Comparison of ENCODE assay signal across 12 cellular contexts in genomic region chr1:202023033-202023433, GRCh38. TPM values are rescaled to one million over a fixed set of nuclear protein-coding genes. Genes with fewer than 3 reads are reported as not detected.
DNase-seq lines count a peak whose midpoint lies in the region; ATAC-seq and TF ChIP-seq lines count a peak whose summit lies in the region.
"Had no signal": no experiment of that assay in that cellular context is flagged by ENCODE, and none has a peak within 500 bp of the region (broad histone marks: within the 10 kb centered on the region; RNA-seq: fewer than 3 reads in every experiment).

No MANE protein-coding gene starts in this region.

- H3K9me3 ChIP-seq in mammary epithelial cell (replicated peaks; ENCODE audit: insufficient read depth, low read length): no peaks in the 10 kb centered on the region
- H3K9me3 ChIP-seq: ascending aorta had no signal

- intact Hi-C loops in mammary epithelial cell (cut with micrococcal nuclease): no loop called here

- peak overlapping the region; percentile 34 for H2AFZ ChIP-seq in mammary epithelial cell (ENCODE audit: low read depth, low read length)

- 5% methylated on average over 6 of the region's 6 CpGs for WGBS in mammary epithelial cell (ENCODE audit: low coverage, missing lambda C conversion rate)

- TF ChIP-seq CTCF in mammary epithelial cell (conservative IDR thresholded peaks at IDR 0.05 in 1 of 2, IDR thresholded peaks at IDR 0.05 in 1 of 2; ENCODE audit: extremely low read depth in 1 of 2, insufficient read depth in 1 of 2, low read depth in 1 of 2, low read length in 2 of 2): no peak
- TF ChIP-seq CTCF in omental fat pad (IDR thresholded peaks at IDR 0.05): no peak

- H3K4me2 ChIP-seq in mammary epithelial cell (ENCODE audit: insufficient read depth, low read depth, low read length): peak overlapping the region; percentile 57

- H4K20me1 ChIP-seq in mammary epithelial cell (ENCODE audit: insufficient read depth, low read length): no peaks in the 10 kb centered on the region

- DNase-seq in ELF-1 (ENCODE audit: low read depth, low spot score) (peak; percentile 78), NCI-H2171 treated with DMSO at 0.1 percent for 48 hours (lab: John Stamatoyannopoulos, UW) (peak; percentile 80), mammary epithelial cell (peak; percentile 99), omental fat pad (ENCODE audit: low spot score) (no peak), GDM1 (lab: John Stamatoyannopoulos, UW) (no peak), dermis blood vessel endothelial cell (no peak)
- DNase-seq in activated CD4-positive, alpha-beta T cell treated with anti-CD3 and anti-CD28 coated beads for 1 hour: no peak
- DNase-seq: DND-41 had no signal

- no peaks in the 10 kb centered on the region for H3K27me3 ChIP-seq in mammary epithelial cell (ENCODE audit: insufficient read depth, low read length)
- H3K27me3 ChIP-seq: ascending aorta had no signal

- peak overlapping the region; percentile 77 for H3K27ac ChIP-seq in mammary epithelial cell (ENCODE audit: insufficient read depth, low read depth, low read length)
- H3K27ac ChIP-seq: ascending aorta, SK-N-MC had no signal

- H3K4me3 ChIP-seq in mammary epithelial cell (replicated peaks in 1 of 3; ENCODE audit: insufficient read depth in 1 of 3, low read depth in 2 of 3, low read length in 3 of 3): no peak overlapping the region
- H3K4me3 ChIP-seq: ascending aorta, SK-N-MC had no signal

- H3K9ac ChIP-seq in mammary epithelial cell (ENCODE audit: insufficient read depth, low read length): peak overlapping the region; percentile 57

- in situ Hi-C loops in mammary epithelial cell (cut with MboI; ENCODE audit: low sequenced_read_pairs in 2 of 2): no loop called here

- dilution Hi-C loops in mammary epithelial cell (cut with HindIII; ENCODE audit: low sequenced_read_pairs): loop anchor here (10.0 kb wide), 1 partner anchor 82 kb away; no protein-coding TSS in a partner anchor

- H3K79me2 ChIP-seq in mammary epithelial cell (ENCODE audit: insufficient read depth, low read length): no peaks in the 10 kb centered on the region

- no TSS peak for BruUV-seq in mammary epithelial cell (replicated peaks; lab: Mats Ljungman, UMichigan)

- H3K4me1 ChIP-seq in mammary epithelial cell (ENCODE audit: insufficient read depth, low read length): peaks cover 32% of the 10 kb centered on the region
- H3K4me1 ChIP-seq: ascending aorta had no signal

- H3K36me3 ChIP-seq in mammary epithelial cell (ENCODE audit: insufficient read depth, low read length): no peaks in the 10 kb centered on the region
- H3K36me3 ChIP-seq: ascending aorta had no signal

- peak; percentile 43 for ATAC-seq in omental fat pad (ENCODE audit: low FRiP score)
- no peak for ATAC-seq in GM19455 (IDR thresholded peaks at IDR 0.05; ENCODE audit: unreplicated experiment)
- ATAC-seq: stimulated activated effector memory CD8-positive, alpha-beta T cell treated with anti-CD3 and anti-CD28 coated beads, Interleukin-12 subunit alpha, Interleukin-12 subunit beta, amount 100 ng/mL, for 72 hours had no signal

- CTCF ChIA-PET in mammary epithelial cell (lab: Charles Lee; ENCODE audit: low non-redundant PET): interaction anchor here (0.5 kb wide), 1 partner anchor 140 kb away, joined by 18 read pairs; no protein-coding TSS in a partner anchor

RNA-seq across cellular contexts. Expression of gene ELF3, which starts 12.6 kb away (rescaled TPM):
- total RNA-seq in mammary epithelial cell: 10 to 100 TPM in 1 of 2 donors, under 1 TPM in 1; 0.49 to 10.3 TPM
- 2.4 TPM for polyA plus RNA-seq in mammary epithelial cell
- polyA minus RNA-seq in mammary epithelial cell: 12.4 TPM
- total RNA-seq in omental fat pad: 10 to 100 TPM in 1 of 4 donors, 1 to 10 TPM in 1, under 1 TPM in 2; 0.47 to 23.0 (median 1.8) TPM
- total RNA-seq in dermis blood vessel endothelial cell: 0.14 and 0.68 TPM in 2 replicates

RNA-seq across cellular contexts. Expression of gene RNPEP, which starts 40.6 kb away (rescaled TPM):
- total RNA-seq in mammary epithelial cell: 10 to 100 TPM; 68.8 to 94.0 TPM
- 71.5 TPM for polyA plus RNA-seq in mammary epithelial cell
- 153 TPM for polyA minus RNA-seq in mammary epithelial cell
- 10 to 100 TPM; 37.2 to 77.6 (median 45.8) TPM for total RNA-seq in omental fat pad
- total RNA-seq in dermis blood vessel endothelial cell: 43.6 and 68.1 TPM in 2 replicates

Comparison
In these comparisons a context has a peak if more than half of its experiments do, and no peak if none do; other contexts are left out.
1. DNase-seq: peak in ELF-1 (single experiment), NCI-H2171 treated with DMSO at 0.1 percent for 48 hours (single experiment) and mammary epithelial cell (single experiment); none in omental fat pad (single experiment), GDM1 (single experiment), activated CD4-positive, alpha-beta T cell treated with anti-CD3 and anti-CD28 coated beads for 1 hour (single experiment) and dermis blood vessel endothelial cell (single experiment).